ENCODE assay signal across 13 cellular contexts in genomic region chr7:1036164-1036928, GRCh38. TPM values are rescaled to one million over a fixed set of nuclear protein-coding genes. Genes with fewer than 3 reads are reported as not detected.
"Had no signal": no experiment of that assay in that cellular context is flagged by ENCODE, and none has a peak within 500 bp of the region (broad histone marks: within the 10 kb centered on the region; RNA-seq: fewer than 3 reads in every experiment).

No MANE protein-coding gene starts in this region.

RNA-seq across cellular contexts. Expression of gene GPR146, which starts 8.0 kb away (rescaled TPM):
- total RNA-seq: neural crest cell had no signal

RNA-seq across cellular contexts. Expression of gene GPER1, which starts 51.6 kb away (rescaled TPM):
- total RNA-seq: natural killer cell treated with Interleukin-12 subunit alpha and Interleukin-12 subunit beta and Interleukin-15 and Interleukin-18, amount 100 ng/mL, for 72 hours had no signal

RNA-seq across cellular contexts. Expression of gene CYP2W1, which starts 53.4 kb away (rescaled TPM):
- total RNA-seq: natural killer cell treated with Interleukin-12 subunit alpha and Interleukin-12 subunit beta and Interleukin-15 and Interleukin-18, amount 100 ng/mL, for 72 hours; neural crest cell; omental fat pad; osteocyte; posterior vena cava; pulmonary artery endothelial cell; right atrium auricular region; smooth muscle cell; subcutaneous adipose tissue; temporal lobe; thoracic aorta; thyroid gland; upper lobe of left lung had no signal
- polyA plus RNA-seq: smooth muscle cell had no signal
